Comparison of ENCODE assay signal across 12 cellular contexts in genomic region chr2:233384017-233384416, GRCh38. TPM values are rescaled to one million over a fixed set of nuclear protein-coding genes. Genes with fewer than 3 reads are reported as not detected.
DNase-seq lines count a peak whose midpoint lies in the region; ATAC-seq and TF ChIP-seq lines count a peak whose summit lies in the region.
"Had no signal": no experiment of that assay in that cellular context is flagged by ENCODE, and none has a peak within 500 bp of the region (broad histone marks: within the 10 kb centered on the region; RNA-seq: fewer than 3 reads in every experiment).

No MANE protein-coding gene starts in this region.

- H3K27ac ChIP-seq in HEK293 (ENCODE audit: extremely low read depth, low read depth, low read length) (no peak overlapping the region), trophoblast cell (ENCODE audit: low read depth, low read length) (no peak overlapping the region)
- H3K27ac ChIP-seq: adrenal gland, VCaP had no signal

- no peak overlapping the region for H3K18ac ChIP-seq in trophoblast cell (ENCODE audit: low read length)

- H3K36me3 ChIP-seq in HEK293 (ENCODE audit: control insufficient read depth in 2 of 2, insufficient read depth in 1 of 2, low read length in 2 of 2) (peaks cover 0 to 4% of the 10 kb centered on the region in 2 experiments; a peak in 1 of 3 replicates), trophoblast cell (ENCODE audit: control insufficient read depth in 1 of 2, insufficient read depth in 2 of 2, low read length in 2 of 2) (no peaks in the 10 kb centered on the region)
- H3K36me3 ChIP-seq: adrenal gland, Peyer's patch had no signal

- peak; percentile 24; the same call in 1 of the 2 replicates for TF ChIP-seq CTCF in HEK293 (tag by site-specific recombination; IDR thresholded peaks at IDR 0.05)

- H2BK120ac ChIP-seq in trophoblast cell (ENCODE audit: insufficient read depth, low read length, poor library complexity), result no peak overlapping the region

- no peaks in the 10 kb centered on the region for H3K9me3 ChIP-seq in HEK293 (ENCODE audit: control insufficient read depth, insufficient read depth, low read depth, low read length)
- H3K9me3 ChIP-seq in trophoblast cell (ENCODE audit: insufficient read depth, low read depth, low read length), result peaks cover 1% of the 10 kb centered on the region
- H3K9me3 ChIP-seq: adrenal gland, Peyer's patch had no signal

- no peak overlapping the region for H4K8ac ChIP-seq in trophoblast cell (ENCODE audit: low read depth, low read length)

- H3K9me3 Mint-ChIP-seq in T-helper 2 cell treated with Interferon-gamma antibody and Interleukin-4, amounts not matched to agents 5 μg/mL and 100 μg/mL, for 36 hours, result no peaks in the 10 kb centered on the region
- H3K9me3 Mint-ChIP-seq in activated naive CD8-positive, alpha-beta T cell treated with anti-CD3 and anti-CD28 coated beads, Interleukin-2, amount 50 U/mL, for 24 hours, result no peaks in the 10 kb centered on the region

- H2AK5ac ChIP-seq in trophoblast cell (ENCODE audit: low read length), result no peak overlapping the region

- H3K4me2 ChIP-seq in trophoblast cell (ENCODE audit: low read length), result no peak overlapping the region

- H3K27me3 Mint-ChIP-seq in T-helper 2 cell treated with Interferon-gamma antibody and Interleukin-4, amounts not matched to agents 5 μg/mL and 100 μg/mL, for 36 hours (ENCODE audit: low read depth), result no peaks in the 10 kb centered on the region
- H3K27me3 Mint-ChIP-seq in activated naive CD8-positive, alpha-beta T cell treated with anti-CD3 and anti-CD28 coated beads, Interleukin-2, amount 50 U/mL, for 24 hours, result no peaks in the 10 kb centered on the region

- H3K4me1 Mint-ChIP-seq in T-helper 2 cell treated with Interferon-gamma antibody and Interleukin-4, amounts not matched to agents 5 μg/mL and 100 μg/mL, for 36 hours (ENCODE audit: low read depth), result peaks cover 58% of the 10 kb centered on the region
- H3K4me1 Mint-ChIP-seq in activated naive CD8-positive, alpha-beta T cell treated with anti-CD3 and anti-CD28 coated beads, Interleukin-2, amount 50 U/mL, for 24 hours, result peaks cover 96% of the 10 kb centered on the region

- ATAC-seq in activated naive CD8-positive, alpha-beta T cell treated with anti-CD3 and anti-CD28 coated beads, Interleukin-2, amount 50 U/mL, for 24 hours, result no peak
- ATAC-seq in GM21529 (IDR thresholded peaks at IDR 0.05; ENCODE audit: unreplicated experiment) (no peak), HG03175 (IDR thresholded peaks at IDR 0.05; ENCODE audit: unreplicated experiment) (no peak)

- no peaks in the 10 kb centered on the region for H3K79me2 ChIP-seq in trophoblast cell (ENCODE audit: control insufficient read depth, insufficient read depth, low read length, poor library complexity)

- H4K91ac ChIP-seq in trophoblast cell (ENCODE audit: low read depth, low read length), result no peak overlapping the region

- H3K4me3 ChIP-seq in HEK293 (ENCODE audit: low read depth, low read length), result no peak overlapping the region
- no peak overlapping the region for H3K4me3 ChIP-seq in trophoblast cell (ENCODE audit: low read depth, low read length)
- H3K4me3 ChIP-seq: adrenal gland, Peyer's patch had no signal

- no peak overlapping the region for H2BK5ac ChIP-seq in trophoblast cell (ENCODE audit: low read depth, low read length, poor library complexity)

- no peak overlapping the region for H2AFZ ChIP-seq in trophoblast cell (ENCODE audit: insufficient read depth, low read length, poor library complexity)

- peak overlapping the region; percentile 93 for H3K27ac Mint-ChIP-seq in T-helper 2 cell treated with Interferon-gamma antibody and Interleukin-4, amounts not matched to agents 5 μg/mL and 100 μg/mL, for 36 hours
- peak overlapping the region; percentile 91 for H3K27ac Mint-ChIP-seq in activated naive CD8-positive, alpha-beta T cell treated with anti-CD3 and anti-CD28 coated beads, Interleukin-2, amount 50 U/mL, for 24 hours

- H3K4ac ChIP-seq in trophoblast cell (ENCODE audit: low read depth, low read length), result peak overlapping the region; percentile 4

- H4K12ac ChIP-seq in trophoblast cell (ENCODE audit: low read depth, low read length), result no peak overlapping the region

- no peak overlapping the region for H3K4me3 Mint-ChIP-seq in T-helper 2 cell treated with Interferon-gamma antibody and Interleukin-4, amounts not matched to agents 5 μg/mL and 100 μg/mL, for 36 hours
- peak overlapping the region; percentile 69 for H3K4me3 Mint-ChIP-seq in activated naive CD8-positive, alpha-beta T cell treated with anti-CD3 and anti-CD28 coated beads, Interleukin-2, amount 50 U/mL, for 24 hours

- H3K4me1 ChIP-seq in HEK293 (ENCODE audit: control insufficient read depth, insufficient read depth, low read length) (peaks cover 11% of the 10 kb centered on the region), trophoblast cell (ENCODE audit: control insufficient read depth in 1 of 2, insufficient read depth in 2 of 2, low read length in 2 of 2) (no peaks in the 10 kb centered on the region)

- no peak for DNase-seq in T-helper 2 cell treated with Interferon-gamma antibody and Interleukin-4, amounts not matched to agents 5 μg/mL and 100 μg/mL, for 36 hours (ENCODE audit: low spot score)
- DNase-seq in T-helper 2 cell (no peak), trophoblast cell (peak in 1 of 2 donors; percentile 34), NCI-H1092 treated with DMSO at 0.1 percent for 48 hours (lab: John Stamatoyannopoulos, UW) (no peak)
- no peak for DNase-seq in activated naive CD8-positive, alpha-beta T cell treated with anti-CD3 and anti-CD28 coated beads, Interleukin-2, amount 50 U/mL, for 24 hours
- DNase-seq: adrenal gland, NCI-H2081, Peyer's patch had no signal

- peaks cover 20% of the 10 kb centered on the region for H3K36me3 Mint-ChIP-seq in T-helper 2 cell treated with Interferon-gamma antibody and Interleukin-4, amounts not matched to agents 5 μg/mL and 100 μg/mL, for 36 hours (ENCODE audit: low read depth)
- H3K36me3 Mint-ChIP-seq in activated naive CD8-positive, alpha-beta T cell treated with anti-CD3 and anti-CD28 coated beads, Interleukin-2, amount 50 U/mL, for 24 hours (ENCODE audit: low read depth), result peaks cover 32% of the 10 kb centered on the region

- H3K14ac ChIP-seq in trophoblast cell (ENCODE audit: low read length), result no peak overlapping the region

- CTCF ChIA-PET in HEK293 (lab: Yijun Ruan, JAX), result interaction anchor here (0.6 to 0.7 kb wide), 3 partner anchors 10 to 131 kb away, joined by 3 to 5 read pairs (median 3); no protein-coding TSS in a partner anchor

- no peak overlapping the region for H3K23ac ChIP-seq in trophoblast cell (ENCODE audit: low read length)

- no peak overlapping the region for H3K9ac ChIP-seq in trophoblast cell (ENCODE audit: low read length)

- H3K79me1 ChIP-seq in trophoblast cell (ENCODE audit: low read length), result no peaks in the 10 kb centered on the region

- no CpG with 5 or more reads among the region's 10 CpGs for WGBS in trophoblast cell (ENCODE audit: extremely low coverage, insufficient coverage, insufficient read length)

- POLR2A ChIA-PET in HEK293 (lab: Yijun Ruan, JAX), result no interaction called here

- H3K27me3 ChIP-seq in trophoblast cell (ENCODE audit: insufficient read depth, low read length), result no peaks in the 10 kb centered on the region
- H3K27me3 ChIP-seq: adrenal gland, Peyer's patch had no signal

- no peak overlapping the region for H2BK12ac ChIP-seq in trophoblast cell (ENCODE audit: low read length)

TF ChIP-seq in HEK293, 187 proteins besides CTCF, POLR2A, EP300 and RAD21:
- TF ChIP-seq ZEB2 (tag by site-specific recombination; IDR thresholded peaks at IDR 0.05) (no peak), SP2 (tag by site-specific recombination; IDR thresholded peaks at IDR 0.05) (no peak), BCL11A (tag by site-specific recombination; IDR thresholded peaks at IDR 0.05; ENCODE audit: low read depth) (no peak), ZNF561 (tag by site-specific recombination; IDR thresholded peaks at IDR 0.05; ENCODE audit: borderline replicate concordance) (no peak), ZSCAN18 (tag by site-specific recombination; IDR thresholded peaks at IDR 0.05) (no peak), ZNF174 (tag by site-specific recombination; IDR thresholded peaks at IDR 0.05) (no peak), SCRT2 (tag by site-specific recombination; IDR thresholded peaks at IDR 0.05) (no peak), ZNF514 (tag by site-specific recombination; IDR thresholded peaks at IDR 0.05) (no peak)

RNA-seq across cellular contexts. Expression of gene DGKD, which starts 29.7 kb away (rescaled TPM):
- polyA plus RNA-seq in trophoblast cell (2013), result 14.2 and 15.7 TPM in 2 replicates
